Comparison of ENCODE assay signal across 8 cellular contexts in the genomic region with DNA sequence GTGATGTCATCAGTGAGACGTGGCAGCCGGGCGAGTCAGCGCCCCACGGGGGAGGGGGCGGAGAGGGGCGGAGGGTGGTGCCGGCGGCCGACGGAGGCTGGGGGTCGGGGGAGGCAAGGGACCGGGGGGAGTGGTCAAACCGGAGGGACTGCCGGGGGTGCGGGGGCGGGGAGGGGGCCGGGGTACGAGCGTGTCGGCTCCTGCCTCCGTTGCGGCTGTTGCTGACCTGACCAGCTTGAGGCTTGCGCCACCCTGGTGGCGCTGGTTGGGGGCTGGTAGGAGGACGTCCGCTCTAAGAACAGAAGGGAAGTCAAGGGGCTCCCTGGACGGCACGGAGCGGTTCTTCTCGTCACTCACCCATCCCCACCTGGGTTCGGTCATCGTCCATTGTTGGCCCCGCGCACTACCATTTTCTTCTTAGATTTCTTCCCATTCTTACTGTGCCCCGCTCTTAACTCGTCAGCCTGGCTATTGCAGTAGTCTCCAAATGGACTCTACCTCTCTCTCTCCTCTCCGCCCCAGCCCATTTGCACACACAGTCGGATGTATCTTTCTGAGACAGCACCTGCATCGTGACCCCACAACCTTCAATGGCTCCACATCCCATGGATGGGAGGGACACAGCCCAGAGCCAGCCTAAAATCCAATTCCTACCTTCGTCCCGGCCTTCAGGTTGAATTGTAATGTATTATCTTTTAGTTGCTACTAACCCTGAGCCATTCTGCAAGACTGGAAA. TPM values are rescaled to one million over a fixed set of nuclear protein-coding genes. Genes with fewer than 3 reads are reported as not detected.
DNase-seq lines count a peak whose midpoint lies in the region; ATAC-seq and TF ChIP-seq lines count a peak whose summit lies in the region.

No MANE protein-coding gene starts in this region.

- H3K36me3 ChIP-seq in CD4-positive, CD25-positive, alpha-beta regulatory T cell (ENCODE audit: control insufficient read depth, insufficient read depth, low read length), result no peaks in the 10 kb centered on the region
- H3K36me3 ChIP-seq in SK-N-SH (replicated peaks in 1 of 2; ENCODE audit: control insufficient read depth in 1 of 2, insufficient read depth in 2 of 2, low read length in 1 of 2) (no peaks in the 10 kb centered on the region), esophagus (ENCODE audit: control insufficient read depth in 2 of 2, insufficient read depth in 2 of 2, low read length in 1 of 2) (no peaks in the 10 kb centered on the region), neuron (ENCODE audit: insufficient read depth, low read length) (no peaks in the 10 kb centered on the region)

- H3K27ac ChIP-seq in CD4-positive, CD25-positive, alpha-beta regulatory T cell (ENCODE audit: insufficient read depth, low read length, poor library complexity, severe bottlenecking), result peak overlapping the region; percentile 97
- H3K27ac ChIP-seq in SK-N-SH (ENCODE audit: low read depth in 2 of 2, low read length in 1 of 2), result peak overlapping the region; percentile 74 to 87
- H3K27ac ChIP-seq in esophagus (ENCODE audit: low read depth in 2 of 2, low read length in 1 of 2), result peak overlapping the region; percentile 81 to 90

- peaks cover 43% of the 10 kb centered on the region for H3K79me2 ChIP-seq in SK-N-SH (ENCODE audit: insufficient read depth)

- H4K20me1 ChIP-seq in SK-N-SH (ENCODE audit: insufficient read depth), result peaks cover 37% of the 10 kb centered on the region

- POLR2A ChIA-PET in SK-N-SH (lab: Yijun Ruan, JAX), result interaction anchor here (0.5 to 1.5 kb wide), 5 partner anchors 11 to 1387 kb away, joined by 3 to 13 read pairs (median 3); partner anchors contain the start of gene ACTR2

- H3F3A ChIP-seq in SK-N-SH (replicated peaks; ENCODE audit: insufficient read depth), result peaks cover 6% of the 10 kb centered on the region

- peaks cover 36% of the 10 kb centered on the region for H3K4me1 ChIP-seq in CD4-positive, CD25-positive, alpha-beta regulatory T cell (ENCODE audit: control insufficient read depth, insufficient read depth, low read length, poor library complexity, severe bottlenecking)
- H3K4me1 ChIP-seq in SK-N-SH (ENCODE audit: control insufficient read depth in 1 of 2, insufficient read depth in 2 of 2, low read depth in 1 of 2, low read length in 1 of 2) (peaks cover 6 to 7% of the 10 kb centered on the region in 2 experiments; a peak in 3 of 4 replicates), esophagus (ENCODE audit: control insufficient read depth in 2 of 2, insufficient read depth in 2 of 2, low read length in 1 of 2) (peaks cover 0 to 2% of the 10 kb centered on the region in 2 donors), neuron (ENCODE audit: insufficient read depth, low read length) (peaks cover 10% of the 10 kb centered on the region)

- TF ChIP-seq RAD21 in SK-N-SH (IDR thresholded peaks at IDR 0.05; ENCODE audit: low read length), result no peak; the same call in 1 of the 2 replicates

- peaks cover 6 to 47% (median 29%) of the 10 kb centered on the region in 4 donors for H3K4me1 Mint-ChIP-seq in CD4-positive, CD25-positive, alpha-beta regulatory T cell

- peak overlapping the region; percentile 67 for H3K4me2 ChIP-seq in SK-N-SH

- H3K9me3 Mint-ChIP-seq in CD4-positive, CD25-positive, alpha-beta regulatory T cell, result peaks cover 0 to 1% (median 0%) of the 10 kb centered on the region in 7 donors

- DNase-seq in CD4-positive, CD25-positive, alpha-beta regulatory T cell, result no peak
- DNase-seq in SK-N-SH (no peak), activated gamma-delta T cell (lab: John Stamatoyannopoulos, UW) (no peak), kidney tubule cell (ENCODE audit: low spot score) (no peak)

- ATAC-seq in CD4-positive, CD25-positive, alpha-beta regulatory T cell (ENCODE audit: low read depth in 2 of 2), result no peak
- ATAC-seq in GM19043 (IDR thresholded peaks at IDR 0.05; ENCODE audit: low read depth, unreplicated experiment) (peak; percentile 23), HG03175 (IDR thresholded peaks at IDR 0.05; ENCODE audit: unreplicated experiment) (peak; percentile 35)

- H3K4me3 ChIP-seq in CD4-positive, CD25-positive, alpha-beta regulatory T cell (ENCODE audit: low read depth, low read length), result peak overlapping the region; percentile 77
- H3K4me3 ChIP-seq in SK-N-SH (ENCODE audit: low read depth in 2 of 2, low read length in 1 of 2) (peak overlapping the region; percentile 54 to 63), esophagus (ENCODE audit: low read depth in 1 of 2, low read length in 2 of 2) (peak overlapping the region; percentile 47 to 66), neuron (ENCODE audit: low read length) (peak overlapping the region; percentile 55)

- no peaks in the 10 kb centered on the region for H3K9me3 ChIP-seq in CD4-positive, CD25-positive, alpha-beta regulatory T cell (ENCODE audit: control insufficient read depth in 2 of 2, low read length in 2 of 2)
- H3K9me3 ChIP-seq in SK-N-SH (no peaks in the 10 kb centered on the region), esophagus (ENCODE audit: control insufficient read depth in 2 of 2, insufficient read depth in 1 of 2, low read depth in 1 of 2, low read length in 1 of 2) (no peaks in the 10 kb centered on the region), neuron (ENCODE audit: low read length) (no peaks in the 10 kb centered on the region)

- CTCF ChIA-PET in SK-N-SH (lab: Yijun Ruan, JAX), result interaction anchor here (0.8 to 1.4 kb wide), 5 partner anchors 11 to 75 kb away, joined by 3 to 5 read pairs (median 3); no protein-coding TSS in a partner anchor

- peaks cover 4% of the 10 kb centered on the region for H3K36me3 Mint-ChIP-seq in CD4-positive, CD25-positive, alpha-beta regulatory T cell

- H3K9me2 ChIP-seq in SK-N-SH, result no peaks in the 10 kb centered on the region

- H3K27me3 ChIP-seq in CD4-positive, CD25-positive, alpha-beta regulatory T cell (ENCODE audit: control insufficient read depth, insufficient read depth, low read length), result no peaks in the 10 kb centered on the region
- H3K27me3 ChIP-seq in SK-N-SH (ENCODE audit: insufficient read depth), result no peaks in the 10 kb centered on the region
- no peaks in the 10 kb centered on the region for H3K27me3 ChIP-seq in esophagus (ENCODE audit: control insufficient read depth in 1 of 2, insufficient read depth in 2 of 2, low read length in 2 of 2)
- no peaks in the 10 kb centered on the region for H3K27me3 ChIP-seq in neuron (ENCODE audit: insufficient read depth, low read length)

- peaks cover 5% of the 10 kb centered on the region for H3K27me3 Mint-ChIP-seq in CD4-positive, CD25-positive, alpha-beta regulatory T cell

- peak overlapping the region; percentile 71; the same call in 1 of the 2 replicates for H3K9ac ChIP-seq in SK-N-SH

- H3K4me3 Mint-ChIP-seq in CD4-positive, CD25-positive, alpha-beta regulatory T cell, result peak overlapping the region; percentile 98 to 100 (median 100)

- no peak for TF ChIP-seq CTCF in SK-N-SH (IDR thresholded peaks at IDR 0.05)

- peak overlapping the region; percentile 69 to 99 (median 99) for H3K27ac Mint-ChIP-seq in CD4-positive, CD25-positive, alpha-beta regulatory T cell

- WGBS in SK-N-SH (ENCODE audit: low lambda C conversion rate), result 18% methylated on average over 27 of the region's 42 CpGs
- WGBS in esophagus, 2 donors, result 7 to 9% methylated on average over 32 to 42 of the region's 42 CpGs

- TF ChIP-seq EP300 in SK-N-SH (IDR thresholded peaks at IDR 0.05; ENCODE audit: borderline replicate concordance in 1 of 2, low read depth in 1 of 2, low read length in 1 of 2), result no peak

- H2AFZ ChIP-seq in SK-N-SH (ENCODE audit: low read depth), result peak overlapping the region; percentile 89
- H2AFZ ChIP-seq in neuron (ENCODE audit: low read depth, low read length), result peak overlapping the region; percentile 60

TF ChIP-seq in SK-N-SH, 30 proteins besides CTCF, POLR2A, EP300 and RAD21 (continues in another document):
- TF ChIP-seq ELF1 (IDR thresholded peaks at IDR 0.05) (no peak), GABPA (IDR thresholded peaks at IDR 0.05; ENCODE audit: low read depth) (no peak), POLR2AphosphoS5 (IDR thresholded peaks at IDR 0.05; ENCODE audit: low read depth, low read length) (peak; percentile 40; the same call in 1 of the 2 replicates), SMC3 (IDR thresholded peaks at IDR 0.05; ENCODE audit: low read depth, low read length) (no peak), RCOR1 (IDR thresholded peaks at IDR 0.05; ENCODE audit: low read length) (no peak), TCF12 (IDR thresholded peaks at IDR 0.05) (no peak), SIN3A (IDR thresholded peaks at IDR 0.05; ENCODE audit: borderline replicate concordance, low read depth, low read length) (no peak), USF2 (IDR thresholded peaks at IDR 0.05; ENCODE audit: borderline replicate concordance, low read depth, low read length) (no peak), CHD2 (IDR thresholded peaks at IDR 0.05; ENCODE audit: low read length, partially characterized antibody) (no peak), NRF1 (IDR thresholded peaks at IDR 0.05; ENCODE audit: low read depth, low read length) (no peak)
- TF ChIP-seq, protein P1, sequence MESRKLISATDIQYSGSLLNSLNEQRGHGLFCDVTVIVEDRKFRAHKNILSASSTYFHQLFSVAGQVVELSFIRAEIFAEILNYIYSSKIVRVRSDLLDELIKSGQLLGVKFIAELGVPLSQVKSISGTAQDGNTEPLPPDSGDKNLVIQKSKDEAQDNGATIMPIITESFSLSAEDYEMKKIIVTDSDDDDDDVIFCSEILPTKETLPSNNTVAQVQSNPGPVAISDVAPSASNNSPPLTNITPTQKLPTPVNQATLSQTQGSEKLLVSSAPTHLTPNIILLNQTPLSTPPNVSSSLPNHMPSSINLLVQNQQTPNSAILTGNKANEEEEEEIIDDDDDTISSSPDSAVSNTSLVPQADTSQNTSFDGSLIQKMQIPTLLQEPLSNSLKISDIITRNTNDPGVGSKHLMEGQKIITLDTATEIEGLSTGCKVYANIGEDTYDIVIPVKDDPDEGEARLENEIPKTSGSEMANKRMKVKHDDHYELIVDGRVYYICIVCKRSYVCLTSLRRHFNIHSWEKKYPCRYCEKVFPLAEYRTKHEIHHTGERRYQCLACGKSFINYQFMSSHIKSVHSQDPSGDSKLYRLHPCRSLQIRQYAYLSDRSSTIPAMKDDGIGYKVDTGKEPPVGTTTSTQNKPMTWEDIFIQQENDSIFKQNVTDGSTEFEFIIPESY (IDR thresholded peaks at IDR 0.05; ENCODE audit: borderline replicate concordance, low read depth), result no peak

RNA-seq across cellular contexts. Expression of gene RAB1A, which starts 0.7 kb away (rescaled TPM):
- 79.3 TPM for total RNA-seq in CD4-positive, CD25-positive, alpha-beta regulatory T cell
- polyA plus RNA-seq in CD4-positive, CD25-positive, alpha-beta regulatory T cell, result 10 to 100 TPM; 50.4 to 64.7 (median 58.0) TPM
- polyA plus RNA-seq in SK-N-SH (2012; rRNA removed) (111 and 113 TPM in 2 replicates), esophagus (100 to 1,000 TPM; 100 to 120 TPM)
- polyA plus RNA-seq in SK-N-SH (2012; cell fraction: cytosol; rRNA removed), result 131 and 214 TPM in 2 replicates
- 25.4 and 55.8 TPM in 2 replicates for polyA plus RNA-seq in SK-N-SH (2012; cell fraction: nucleus; rRNA removed)

Comparison
In these comparisons a context has a peak if more than half of its experiments do, and no peak if none do; other contexts are left out.
1. ATAC-seq: peak in GM19043 (single experiment) and HG03175 (single experiment); none in CD4-positive, CD25-positive, alpha-beta regulatory T cell (0 of 2).
2. Peak in every context shown above with its lines, with median percentiles within 50 percentile points of each other: H3K27ac ChIP-seq and H3K4me3 ChIP-seq.